Comparison of ENCODE assay signal across 8 cellular contexts in genomic region chr2:177242136-177242987, GRCh38. TPM values are rescaled to one million over a fixed set of nuclear protein-coding genes. Genes with fewer than 3 reads are reported as not detected.
DNase-seq lines count a peak whose midpoint lies in the region; ATAC-seq and TF ChIP-seq lines count a peak whose summit lies in the region.

No MANE protein-coding gene starts in this region.

- TF ChIP-seq CTCF in liver (IDR thresholded peaks at IDR 0.05; ENCODE audit: low read depth, low read length, missing input control) (no peak), tibial nerve (IDR thresholded peaks at IDR 0.05) (no peak), lower leg skin (IDR thresholded peaks at IDR 0.05) (no peak)

- peak overlapping the region in 1 of 2 donors; percentile 3 for H3K9ac ChIP-seq in liver (ENCODE audit: low read depth in 1 of 2, low read length in 2 of 2)

- TF ChIP-seq EP300 in tibial nerve (IDR thresholded peaks at IDR 0.05): peak; percentile 82 to 89

- peak; percentile 17 for DNase-seq in NCI-H1436 treated with DMSO at 0.1 percent for 48 hours (lab: John Stamatoyannopoulos, UW)
- DNase-seq in NCI-H1436 (lab: John Stamatoyannopoulos, UW): no peak
- peak; percentile 95 for DNase-seq in NCI-H460 (ENCODE audit: extremely low read depth, low read depth)
- no peak for DNase-seq in caudate nucleus (lab: John Stamatoyannopoulos, UW)
- peak in 1 of 2 donors; percentile 43 for DNase-seq in tibial nerve (ENCODE audit: low spot score in 2 of 2)
- DNase-seq in lower leg skin (ENCODE audit: low spot score in 2 of 2): no peak

- H3K9me3 ChIP-seq in liver (ENCODE audit: control insufficient read depth in 4 of 4, low read length in 3 of 4) (no peaks in the 10 kb centered on the region), tibial nerve (no peaks in the 10 kb centered on the region)

- H3K4me1 ChIP-seq in liver (ENCODE audit: control insufficient read depth in 4 of 4, insufficient read depth in 4 of 4, low read length in 3 of 4) (peaks cover 12 to 63% (median 43%) of the 10 kb centered on the region in 4 donors), tibial nerve (peaks cover 3 to 100% (median 89%) of the 10 kb centered on the region in 4 donors)

- no peaks in the 10 kb centered on the region for H3K36me3 ChIP-seq in liver (ENCODE audit: control insufficient read depth in 4 of 4, insufficient read depth in 3 of 4, low read depth in 1 of 4, low read length in 3 of 4)
- no peaks in the 10 kb centered on the region for H3K36me3 ChIP-seq in tibial nerve

- no peak overlapping the region for H3K4me3 ChIP-seq in liver (ENCODE audit: low read depth in 1 of 3, low read length in 3 of 3)
- H3K4me3 ChIP-seq in tibial nerve: peak overlapping the region in 3 of 4 donors; percentile 6 to 22 (median 7)
- no peak overlapping the region for H3K4me3 ChIP-seq in lower leg skin (ENCODE audit: low read depth, poor library complexity, severe bottlenecking)

- H3K27me3 ChIP-seq in liver (ENCODE audit: control insufficient read depth in 4 of 4, insufficient read depth in 4 of 4, low read length in 3 of 4) (no peaks in the 10 kb centered on the region), tibial nerve (no peaks in the 10 kb centered on the region)

- peak overlapping the region; percentile 79 for H3K27ac ChIP-seq in caudate nucleus (ENCODE audit: low read depth, low read length)
- H3K27ac ChIP-seq in liver (ENCODE audit: low read depth in 1 of 2, low read length in 2 of 2): peak overlapping the region; percentile 83 to 92
- H3K27ac ChIP-seq in tibial nerve: peak overlapping the region; percentile 60 to 97 (median 82)

- TF ChIP-seq RAD21 in liver (IDR thresholded peaks at IDR 0.05): no peak

- no peak for ATAC-seq in GM21786 (IDR thresholded peaks at IDR 0.05; ENCODE audit: unreplicated experiment)

- TF ChIP-seq POLR2A in tibial nerve (IDR thresholded peaks at IDR 0.05) (no peak), lower leg skin (IDR thresholded peaks at IDR 0.05) (no peak)

- intact Hi-C loops in lower leg skin (cut with DNase I; ENCODE audit: low total_unique reads): no loop called here

- 46% methylated on average over 5 of the region's 5 CpGs for WGBS in liver
- 6 to 9% methylated on average over 5 of the region's 5 CpGs for WGBS in tibial nerve, 2 donors
- WGBS in lower leg skin, 2 donors: 9 to 11% methylated on average over 5 of the region's 5 CpGs

TF ChIP-seq in liver, 16 proteins besides CTCF, POLR2A, EP300 and RAD21:
- TF ChIP-seq FOXA2 (IDR thresholded peaks at IDR 0.05): no peak
- TF ChIP-seq ZBTB33 (IDR thresholded peaks at IDR 0.05): no peak
- no peak for TF ChIP-seq HNF4A (conservative IDR thresholded peaks at IDR 0.05)
- TF ChIP-seq MAX (IDR thresholded peaks at IDR 0.05): no peak
- no peak for TF ChIP-seq RXRA (IDR thresholded peaks at IDR 0.05)
- TF ChIP-seq FOXA1 (IDR thresholded peaks at IDR 0.05): no peak
- no peak for TF ChIP-seq TAF1 (conservative IDR thresholded peaks at IDR 0.05)
- peak; percentile 88 for TF ChIP-seq YY1 (IDR thresholded peaks at IDR 0.05)
- no peak for TF ChIP-seq GABPA (IDR thresholded peaks at IDR 0.05 in 1 of 2, conservative IDR thresholded peaks at IDR 0.05 in 1 of 2)
- peak; percentile 32 for TF ChIP-seq ATF3 (IDR thresholded peaks at IDR 0.05)
- TF ChIP-seq JUND (IDR thresholded peaks at IDR 0.05): peak; percentile 49 to 76
- no peak for TF ChIP-seq REST (IDR thresholded peaks at IDR 0.05)
- no peak for TF ChIP-seq EGR1 (IDR thresholded peaks at IDR 0.05; ENCODE audit: low read depth in 2 of 2)
- no peak for TF ChIP-seq NR2F2 (IDR thresholded peaks at IDR 0.05)
- TF ChIP-seq SP1 (IDR thresholded peaks at IDR 0.05): peak; percentile 18
- no peak for TF ChIP-seq HNF4G (IDR thresholded peaks at IDR 0.05)

RNA-seq across cellular contexts. Expression of gene NFE2L2, which starts 22.2 kb away (rescaled TPM):
- total RNA-seq in NCI-H460 (2014; rRNA removed; shearing (Covaris generic)): 96.5 and 97.3 TPM in 2 replicates
- polyA plus RNA-seq in NCI-H460 (2014; cell fraction: nucleus; rRNA removed): 39.0 and 50.6 TPM in 2 replicates
- 10 to 100 TPM; 22.5 to 31.0 TPM for total RNA-seq in liver
- 10 to 100 TPM; 26.8 to 27.4 TPM for polyA plus RNA-seq in liver
- 100 to 1,000 TPM; 112 to 164 (median 145) TPM for total RNA-seq in tibial nerve
- total RNA-seq in lower leg skin: 100 to 1,000 TPM; 120 to 156 (median 128) TPM

RNA-seq across cellular contexts. Expression of gene HNRNPA3, which starts 29.8 kb away (rescaled TPM):
- total RNA-seq in NCI-H460 (2014; rRNA removed; shearing (Covaris generic)): 52.9 and 65.7 TPM in 2 replicates
- polyA plus RNA-seq in NCI-H460 (2014; cell fraction: nucleus; rRNA removed): 70.1 and 76.2 TPM in 2 replicates
- total RNA-seq in liver (10 to 100 TPM; 41.5 to 61.9 TPM), tibial nerve (100 to 1,000 TPM in 1 of 4 donors, 10 to 100 TPM in 3; 77.3 to 102 (median 94.4) TPM), lower leg skin (10 to 100 TPM; 32.6 to 55.9 (median 47.4) TPM)
- 10 to 100 TPM; 22.9 to 72.5 TPM for polyA plus RNA-seq in liver

Comparison
In these comparisons a context has a peak if more than half of its experiments do, and no peak if none do; other contexts are left out.
1. DNase-seq: peak in NCI-H1436 treated with DMSO at 0.1 percent for 48 hours (single experiment) and NCI-H460 (single experiment); none in NCI-H1436 (single experiment), caudate nucleus (0 of 61) and lower leg skin (0 of 2).
2. H3K4me3 ChIP-seq: peak in tibial nerve (3 of 4); none in liver (0 of 3) and lower leg skin (single experiment).
3. Peak in every context shown above with its lines, with median percentiles within 50 percentile points of each other: H3K27ac ChIP-seq.